ENCODE assay signal across 9 cellular contexts in genomic region chr19:590396-590745, GRCh38. TPM values are rescaled to one million over a fixed set of nuclear protein-coding genes. Genes with fewer than 3 reads are reported as not detected.
A peak's percentile ranks its signal among the peaks of the same experiment; 100 is the strongest.
DNase-seq lines count a peak whose midpoint lies in the region; ATAC-seq and TF ChIP-seq lines count a peak whose summit lies in the region.
"Had no signal": no experiment of that assay in that cellular context is flagged by ENCODE, and none has a peak within 500 bp of the region (broad histone marks: within the 10 kb centered on the region; RNA-seq: fewer than 3 reads in every experiment).

No MANE protein-coding gene starts in this region.

- DNase-seq in NCI-H748 (lab: John Stamatoyannopoulos, UW; ENCODE audit: unreplicated experiment), result peak; percentile 55
- DNase-seq in NCI-H748 treated with DMSO at 0.1 percent for 48 hours (lab: John Stamatoyannopoulos, UW), result no peak
- DNase-seq in coronary artery (ENCODE audit: low spot score), result no peak
- DNase-seq in cortex of kidney (lab: John Stamatoyannopoulos, UW), result no peak
- no peak for DNase-seq in SIG-M5 (lab: John Stamatoyannopoulos, UW)
- DNase-seq: NCI-H1048 had no signal

- no peak overlapping the region for H3K27ac ChIP-seq in coronary artery

- H3K4me3 ChIP-seq in coronary artery (peak overlapping the region; percentile 61), skeletal muscle satellite cell (ENCODE audit: low read length) (peak overlapping the region; percentile 55)

- H3K4me1 ChIP-seq in skeletal muscle satellite cell (ENCODE audit: control insufficient read depth, insufficient read depth, low read length), result peaks cover 26% of the 10 kb centered on the region

- H3K36me3 ChIP-seq in skeletal muscle satellite cell (ENCODE audit: insufficient read depth, low read length), result no peaks in the 10 kb centered on the region

- no peak overlapping the region for H3K9ac ChIP-seq in skeletal muscle satellite cell (ENCODE audit: low read depth, low read length)

- peak overlapping the region; percentile 69 for H3K4me2 ChIP-seq in skeletal muscle satellite cell (ENCODE audit: low read length)

- peaks cover 46% of the 10 kb centered on the region for H3K27me3 ChIP-seq in skeletal muscle satellite cell (ENCODE audit: control insufficient read depth, insufficient read depth, low read length)

- ATAC-seq in SK-N-SH treated with all-trans-retinoic acid at 6 μM for 48 hours (no peak), HG03432 (IDR thresholded peaks at IDR 0.05; ENCODE audit: unreplicated experiment) (no peak)

- TF ChIP-seq CTCF in coronary artery (IDR thresholded peaks at IDR 0.05), result no peak

- H3K9me3 ChIP-seq in skeletal muscle satellite cell (replicated peaks; ENCODE audit: low read length), result no peaks in the 10 kb centered on the region

TF ChIP-seq in SK-N-SH treated with all-trans-retinoic acid at 6 μM for 48 hours, 23 proteins besides CTCF, POLR2A, EP300 and RAD21:
- TF ChIP-seq ZFP3 (CRISPR knock-in tag; IDR thresholded peaks at IDR 0.05), result peak; percentile 82; the same call in 1 of the 2 replicates
- TF ChIP-seq PPARA (CRISPR knock-in tag; IDR thresholded peaks at IDR 0.05; ENCODE audit: borderline replicate concordance), result no peak

RNA-seq across cellular contexts. Expression of gene HCN2, which starts 0.7 kb away (rescaled TPM):
- total RNA-seq in skeletal muscle satellite cell (2012; rRNA removed), result 0.76 and 2.4 TPM in 2 replicates

RNA-seq across cellular contexts. Expression of gene BSG, which starts 18.0 kb away (rescaled TPM):
- total RNA-seq in skeletal muscle satellite cell (2012; rRNA removed), result 268 and 289 TPM in 2 replicates

RNA-seq across cellular contexts. Expression of gene POLRMT, which starts 43.0 kb away (rescaled TPM):
- 39.8 and 40.0 TPM in 2 replicates for total RNA-seq in skeletal muscle satellite cell (2012; rRNA removed)

RNA-seq across cellular contexts. Expression of gene GZMM, which starts 46.5 kb away (rescaled TPM):
- 0.22 TPM in 1 of 2 replicates, not detected in the other for total RNA-seq in skeletal muscle satellite cell (2012; rRNA removed)

RNA-seq across cellular contexts. Expression of gene FGF22, which starts 49.3 kb away (rescaled TPM):
- total RNA-seq in skeletal muscle satellite cell (2012; rRNA removed), result 0.44 TPM in 1 of 2 replicates, not detected in the other
